18 cellular contexts compared by ENCODE assay signal in genomic region chr18:39149211-39149806, GRCh38.
DNase-seq lines count a peak whose midpoint lies in the region; ATAC-seq, FAIRE-seq and TF ChIP-seq lines count a peak whose summit lies in the region.
"Had no signal": no experiment of that assay in that cellular context is flagged by ENCODE, and none has a peak within 500 bp of the region (broad histone marks: within the 10 kb centered on the region; RNA-seq: fewer than 3 reads in every experiment).

No MANE protein-coding gene starts in this region.

- CTCF ChIA-PET in A549 (lab: Yijun Ruan, JAX), result no interaction called here
- CTCF ChIA-PET in mammary epithelial cell (lab: Charles Lee; ENCODE audit: low non-redundant PET), result no interaction called here

- H3K9ac ChIP-seq in mammary epithelial cell (ENCODE audit: insufficient read depth, low read length), result no peak overlapping the region
- H3K9ac ChIP-seq: SK-N-SH had no signal

- H3K9me3 ChIP-seq in A549, result no peaks in the 10 kb centered on the region
- peaks cover 3% of the 10 kb centered on the region for H3K9me3 ChIP-seq in mammary epithelial cell (replicated peaks; ENCODE audit: insufficient read depth, low read length)

- intact Hi-C loops in mammary epithelial cell (cut with micrococcal nuclease) (no loop called here), head of caudate nucleus (cut with DNase I) (no loop called here)

- no peak overlapping the region for H3K4me2 ChIP-seq in A549
- H3K4me2 ChIP-seq in mammary epithelial cell (ENCODE audit: insufficient read depth, low read depth, low read length), result no peak overlapping the region
- H3K4me2 ChIP-seq: SK-N-SH had no signal

- H3K36me3 ChIP-seq in mammary epithelial cell (ENCODE audit: insufficient read depth, low read length), result no peaks in the 10 kb centered on the region

- no peak for TF ChIP-seq POLR2A in A549 (IDR thresholded peaks at IDR 0.05; ENCODE audit: low read length)

- no peaks in the 10 kb centered on the region for H3K79me2 ChIP-seq in mammary epithelial cell (ENCODE audit: insufficient read depth, low read length)

- H3K27me3 ChIP-seq in mammary epithelial cell (ENCODE audit: insufficient read depth, low read length), result no peaks in the 10 kb centered on the region

- BruUV-seq in mammary epithelial cell (replicated peaks; lab: Mats Ljungman, UMichigan), result no TSS peak

- no peak for TF ChIP-seq EP300 in A549 (IDR thresholded peaks at IDR 0.05)

- no peak overlapping the region for H2AFZ ChIP-seq in mammary epithelial cell (ENCODE audit: low read depth, low read length)

- H3K4me1 ChIP-seq in A549, result no peaks in the 10 kb centered on the region
- no peaks in the 10 kb centered on the region for H3K4me1 ChIP-seq in mammary epithelial cell (ENCODE audit: insufficient read depth, low read length)

- H3K27ac ChIP-seq in A549 (no peak overlapping the region), mammary epithelial cell (ENCODE audit: insufficient read depth, low read depth, low read length) (no peak overlapping the region)
- H3K27ac ChIP-seq: C4-2B had no signal

- H3K4me3 ChIP-seq in A549 (no peak overlapping the region), mammary epithelial cell (replicated peaks in 1 of 3; ENCODE audit: insufficient read depth in 1 of 3, low read depth in 2 of 3, low read length in 3 of 3) (no peak overlapping the region)
- H3K4me3 ChIP-seq in Jurkat, Clone E6-1 (ENCODE audit: low read length), result no peak overlapping the region

- ATAC-seq in A549 (no peak), HG02588 (IDR thresholded peaks at IDR 0.05; ENCODE audit: unreplicated experiment) (no peak)
- ATAC-seq: Panc1, Right ventricle myocardium inferior had no signal

- no peak for TF ChIP-seq CTCF in A549 (IDR thresholded peaks at IDR 0.05)
- no peak for TF ChIP-seq CTCF in mammary epithelial cell (conservative IDR thresholded peaks at IDR 0.05 in 1 of 2, IDR thresholded peaks at IDR 0.05 in 1 of 2; ENCODE audit: extremely low read depth in 1 of 2, insufficient read depth in 1 of 2, low read depth in 1 of 2, low read length in 2 of 2)

- no peaks in the 10 kb centered on the region for H4K20me1 ChIP-seq in mammary epithelial cell (ENCODE audit: insufficient read depth, low read length)

- dilution Hi-C loops in mammary epithelial cell (cut with HindIII; ENCODE audit: low sequenced_read_pairs), result no loop called here

- no peak for TF ChIP-seq RAD21 in A549 (conservative IDR thresholded peaks at IDR 0.05 in 1 of 2, IDR thresholded peaks at IDR 0.05 in 1 of 2)

- WGBS in A549 (ENCODE audit: missing lambda C conversion rate), result 1% methylated on average over 3 of the region's 3 CpGs
- WGBS in mammary epithelial cell (ENCODE audit: low coverage, missing lambda C conversion rate), result 37% methylated on average over 3 of the region's 3 CpGs

- POLR2A ChIA-PET in A549 (lab: Yijun Ruan, JAX), result no interaction called here

- DNase-seq in DMS53 (lab: John Stamatoyannopoulos, UW) (peak; percentile 46), DMS53 treated with DMSO at 0.1 percent for 48 hours (lab: John Stamatoyannopoulos, UW; ENCODE audit: unreplicated experiment) (no peak), A549 (ENCODE audit: low read depth in 1 of 2, low spot score in 1 of 2) (no peak), mammary epithelial cell (peak; percentile 5), head of caudate nucleus (no peak), T-helper 2 cell (no peak)
- DNase-seq in Jurkat, Clone E6-1 (ENCODE audit: low read depth, low spot score), result peak; percentile 22
- DNase-seq: 8988T, IMR-90, NCI-H1048, NCI-H1694, SK-N-SH, T-helper 1 cell had no signal

- in situ Hi-C loops in mammary epithelial cell (cut with MboI; ENCODE audit: low sequenced_read_pairs in 2 of 2), result no loop called here

- no peak for FAIRE-seq in A549 (lab: Jason Lieb, UNC)
- FAIRE-seq: H1 had no signal

TF ChIP-seq in A549, 52 proteins besides CTCF, POLR2A, EP300 and RAD21:
- TF ChIP-seq CBX8 (IDR thresholded peaks at IDR 0.05), result no peak
- no peak for TF ChIP-seq ESRRA (IDR thresholded peaks at IDR 0.05; ENCODE audit: borderline replicate concordance, low read length)
- TF ChIP-seq CHD4 (IDR thresholded peaks at IDR 0.05; ENCODE audit: borderline replicate concordance), result no peak
- TF ChIP-seq ZFP36 (IDR thresholded peaks at IDR 0.05; ENCODE audit: borderline replicate concordance, partially characterized antibody), result peak; percentile 48
- TF ChIP-seq ELK1 (IDR thresholded peaks at IDR 0.05; ENCODE audit: low read depth, low read length), result no peak
- no peak for TF ChIP-seq PBX3 (IDR thresholded peaks at IDR 0.05)
- no peak for TF ChIP-seq ATOH8 (CRISPR knock-in tag; IDR thresholded peaks at IDR 0.05; ENCODE audit: low read depth)

Comparison
In these comparisons a context has a peak if more than half of its experiments do, and no peak if none do; other contexts are left out.
1. DNase-seq: peak in DMS53 (single experiment), Jurkat, Clone E6-1 (single experiment) and mammary epithelial cell (single experiment); none in DMS53 treated with DMSO at 0.1 percent for 48 hours (single experiment), A549 (0 of 2), head of caudate nucleus (0 of 42) and T-helper 2 cell (0 of 5).